Comparison of ENCODE assay signal across 1 cellular context in genomic region chr2:74507145-74507925, GRCh38.
A peak's percentile ranks its signal among the peaks of the same experiment; 100 is the strongest.
TF ChIP-seq lines count a peak whose summit lies in the region.

PCGF1 (minus strand) TSS chr2:74507695; CDS start chr2:74507668, 27 bp downstream.

TF ChIP-seq in HepG2, 621 proteins besides CTCF, POLR2A, EP300 and RAD21 (continued from another document):
- TF ChIP-seq, protein P1, sequence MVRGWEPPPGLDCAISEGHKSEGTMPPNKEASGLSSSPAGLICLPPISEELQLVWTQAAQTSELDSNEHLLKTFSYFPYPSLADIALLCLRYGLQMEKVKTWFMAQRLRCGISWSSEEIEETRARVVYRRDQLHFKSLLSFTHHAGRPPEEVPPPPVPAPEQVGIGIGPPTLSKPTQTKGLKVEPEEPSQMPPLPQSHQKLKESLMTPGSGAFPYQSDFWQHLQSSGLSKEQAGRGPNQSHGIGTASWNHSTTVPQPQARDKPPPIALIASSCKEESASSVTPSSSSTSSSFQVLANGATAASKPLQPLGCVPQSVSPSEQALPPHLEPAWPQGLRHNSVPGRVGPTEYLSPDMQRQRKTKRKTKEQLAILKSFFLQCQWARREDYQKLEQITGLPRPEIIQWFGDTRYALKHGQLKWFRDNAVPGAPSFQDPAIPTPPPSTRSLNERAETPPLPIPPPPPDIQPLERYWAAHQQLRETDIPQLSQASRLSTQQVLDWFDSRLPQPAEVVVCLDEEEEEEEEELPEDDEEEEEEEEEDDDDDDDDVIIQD (CRISPR knock-in tag; IDR thresholded peaks at IDR 0.05; ENCODE audit: low read depth): peak; percentile 69; the same call in 1 of the 2 replicates
- TF ChIP-seq ZKSCAN1 (IDR thresholded peaks at IDR 0.05; ENCODE audit: low read length): 0 out of 2 replicates have a peak, but pooled peaks have one; percentile 11
- peak; percentile 86; the same call in 1 of the 2 replicates for TF ChIP-seq ZC3H4 (CRISPR knock-in tag; IDR thresholded peaks at IDR 0.05; ENCODE audit: borderline replicate concordance)
- TF ChIP-seq CHCHD3 (CRISPR knock-in tag; IDR thresholded peaks at IDR 0.05): peak; percentile 61
- TF ChIP-seq ZNF326 (CRISPR knock-in tag; IDR thresholded peaks at IDR 0.05; ENCODE audit: borderline replicate concordance): peak; percentile 92; the same call in 1 of the 2 replicates
- TF ChIP-seq ZMYM3 (CRISPR knock-in tag; IDR thresholded peaks at IDR 0.05): peak; percentile 37; the same call in 1 of the 2 replicates
- TF ChIP-seq ZNF768 (CRISPR knock-in tag; IDR thresholded peaks at IDR 0.05): peak; percentile 80
- no peak for TF ChIP-seq U2AF1 (optimal IDR thresholded peaks at IDR 0.05; ENCODE audit: low read depth, low read length)
- TF ChIP-seq KLF9 (CRISPR knock-in tag; IDR thresholded peaks at IDR 0.05; ENCODE audit: low read depth): no peak
- peak; percentile 55; the same call in 1 of the 2 replicates for TF ChIP-seq ZNF615 (CRISPR knock-in tag; IDR thresholded peaks at IDR 0.05; ENCODE audit: borderline replicate concordance)
- peak; percentile 96 for TF ChIP-seq HOXA3 (CRISPR knock-in tag; IDR thresholded peaks at IDR 0.05)
- TF ChIP-seq ZNF619 (CRISPR knock-in tag; IDR thresholded peaks at IDR 0.05): no peak
- TF ChIP-seq ONECUT2 (CRISPR knock-in tag; IDR thresholded peaks at IDR 0.05): no peak
- TF ChIP-seq PRDM4 (CRISPR knock-in tag; IDR thresholded peaks at IDR 0.05; ENCODE audit: borderline replicate concordance): no peak
- TF ChIP-seq, protein P2, sequence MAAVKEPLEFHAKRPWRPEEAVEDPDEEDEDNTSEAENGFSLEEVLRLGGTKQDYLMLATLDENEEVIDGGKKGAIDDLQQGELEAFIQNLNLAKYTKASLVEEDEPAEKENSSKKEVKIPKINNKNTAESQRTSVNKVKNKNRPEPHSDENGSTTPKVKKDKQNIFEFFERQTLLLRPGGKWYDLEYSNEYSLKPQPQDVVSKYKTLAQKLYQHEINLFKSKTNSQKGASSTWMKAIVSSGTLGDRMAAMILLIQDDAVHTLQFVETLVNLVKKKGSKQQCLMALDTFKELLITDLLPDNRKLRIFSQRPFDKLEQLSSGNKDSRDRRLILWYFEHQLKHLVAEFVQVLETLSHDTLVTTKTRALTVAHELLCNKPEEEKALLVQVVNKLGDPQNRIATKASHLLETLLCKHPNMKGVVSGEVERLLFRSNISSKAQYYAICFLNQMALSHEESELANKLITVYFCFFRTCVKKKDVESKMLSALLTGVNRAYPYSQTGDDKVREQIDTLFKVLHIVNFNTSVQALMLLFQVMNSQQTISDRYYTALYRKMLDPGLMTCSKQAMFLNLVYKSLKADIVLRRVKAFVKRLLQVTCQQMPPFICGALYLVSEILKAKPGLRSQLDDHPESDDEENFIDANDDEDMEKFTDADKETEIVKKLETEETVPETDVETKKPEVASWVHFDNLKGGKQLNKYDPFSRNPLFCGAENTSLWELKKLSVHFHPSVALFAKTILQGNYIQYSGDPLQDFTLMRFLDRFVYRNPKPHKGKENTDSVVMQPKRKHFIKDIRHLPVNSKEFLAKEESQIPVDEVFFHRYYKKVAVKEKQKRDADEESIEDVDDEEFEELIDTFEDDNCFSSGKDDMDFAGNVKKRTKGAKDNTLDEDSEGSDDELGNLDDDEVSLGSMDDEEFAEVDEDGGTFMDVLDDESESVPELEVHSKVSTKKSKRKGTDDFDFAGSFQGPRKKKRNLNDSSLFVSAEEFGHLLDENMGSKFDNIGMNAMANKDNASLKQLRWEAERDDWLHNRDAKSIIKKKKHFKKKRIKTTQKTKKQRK (IDR thresholded peaks at IDR 0.05; ENCODE audit: low read length): no peak
- TF ChIP-seq TEF (CRISPR knock-in tag; IDR thresholded peaks at IDR 0.05): no peak
- TF ChIP-seq, protein P3, sequence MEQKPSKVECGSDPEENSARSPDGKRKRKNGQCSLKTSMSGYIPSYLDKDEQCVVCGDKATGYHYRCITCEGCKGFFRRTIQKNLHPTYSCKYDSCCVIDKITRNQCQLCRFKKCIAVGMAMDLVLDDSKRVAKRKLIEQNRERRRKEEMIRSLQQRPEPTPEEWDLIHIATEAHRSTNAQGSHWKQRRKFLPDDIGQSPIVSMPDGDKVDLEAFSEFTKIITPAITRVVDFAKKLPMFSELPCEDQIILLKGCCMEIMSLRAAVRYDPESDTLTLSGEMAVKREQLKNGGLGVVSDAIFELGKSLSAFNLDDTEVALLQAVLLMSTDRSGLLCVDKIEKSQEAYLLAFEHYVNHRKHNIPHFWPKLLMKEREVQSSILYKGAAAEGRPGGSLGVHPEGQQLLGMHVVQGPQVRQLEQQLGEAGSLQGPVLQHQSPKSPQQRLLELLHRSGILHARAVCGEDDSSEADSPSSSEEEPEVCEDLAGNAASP (CRISPR knock-in tag; IDR thresholded peaks at IDR 0.05; ENCODE audit: borderline replicate concordance): peak; percentile 97
- TF ChIP-seq ZBTB38 (CRISPR knock-in tag; IDR thresholded peaks at IDR 0.05): peak; percentile 89
- TF ChIP-seq, protein P4, sequence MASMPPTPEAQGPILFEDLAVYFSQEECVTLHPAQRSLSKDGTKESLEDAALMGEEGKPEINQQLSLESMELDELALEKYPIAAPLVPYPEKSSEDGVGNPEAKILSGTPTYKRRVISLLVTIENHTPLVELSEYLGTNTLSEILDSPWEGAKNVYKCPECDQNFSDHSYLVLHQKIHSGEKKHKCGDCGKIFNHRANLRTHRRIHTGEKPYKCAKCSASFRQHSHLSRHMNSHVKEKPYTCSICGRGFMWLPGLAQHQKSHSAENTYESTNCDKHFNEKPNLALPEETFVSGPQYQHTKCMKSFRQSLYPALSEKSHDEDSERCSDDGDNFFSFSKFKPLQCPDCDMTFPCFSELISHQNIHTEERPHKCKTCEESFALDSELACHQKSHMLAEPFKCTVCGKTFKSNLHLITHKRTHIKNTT (CRISPR knock-in tag; IDR thresholded peaks at IDR 0.05): no peak
- TF ChIP-seq MTERF4 (CRISPR knock-in tag; IDR thresholded peaks at IDR 0.05): peak; percentile 98
- TF ChIP-seq YEATS2 (CRISPR knock-in tag; IDR thresholded peaks at IDR 0.05; ENCODE audit: borderline replicate concordance): peak; percentile 88; the same call in 1 of the 2 replicates
- no peak for TF ChIP-seq NFIC (IDR thresholded peaks at IDR 0.05; ENCODE audit: low read length)
- no peak for TF ChIP-seq SYNCRIP (IDR thresholded peaks at IDR 0.05; ENCODE audit: insufficient read depth, low read depth, low read length)
- TF ChIP-seq SCMH1 (CRISPR knock-in tag; IDR thresholded peaks at IDR 0.05; ENCODE audit: borderline replicate concordance): no peak
- TF ChIP-seq ZNF230 (CRISPR knock-in tag; IDR thresholded peaks at IDR 0.05): peak; percentile 93; the same call in 1 of the 2 replicates
- no peak for TF ChIP-seq ZXDC (CRISPR knock-in tag; IDR thresholded peaks at IDR 0.05)
- TF ChIP-seq TOPORS (CRISPR knock-in tag; IDR thresholded peaks at IDR 0.05): no peak
- TF ChIP-seq ZFP37 (CRISPR knock-in tag; IDR thresholded peaks at IDR 0.05; ENCODE audit: borderline replicate concordance): peak; percentile 59
- TF ChIP-seq ZFX (CRISPR knock-in tag; IDR thresholded peaks at IDR 0.05; ENCODE audit: low read depth): no peak; the same call in 1 of the 2 replicates
- 0 out of 4 replicates have a peak, but pooled peaks of 1 of the 2 experiments have one; percentile 6 for TF ChIP-seq NR2F1 (CRISPR knock-in tag; IDR thresholded peaks at IDR 0.05)
- TF ChIP-seq TIGD3 (CRISPR knock-in tag; IDR thresholded peaks at IDR 0.05; ENCODE audit: borderline replicate concordance): peak; percentile 21; the same call in 1 of the 2 replicates
- TF ChIP-seq ZNF496 (CRISPR knock-in tag; IDR thresholded peaks at IDR 0.05; ENCODE audit: insufficient replicate concordance): no peak
- TF ChIP-seq ZNF775 (CRISPR knock-in tag; IDR thresholded peaks at IDR 0.05; ENCODE audit: borderline replicate concordance): peak; percentile 1; the same call in 1 of the 2 replicates
- TF ChIP-seq SRSF1 (optimal IDR thresholded peaks at IDR 0.05; ENCODE audit: low read depth, low read length): peak; percentile 28
- no peak for TF ChIP-seq TEAD2 (CRISPR knock-in tag; IDR thresholded peaks at IDR 0.05)
- no peak for TF ChIP-seq KAT2B (IDR thresholded peaks at IDR 0.05; ENCODE audit: borderline replicate concordance, low read depth, low read length)
- TF ChIP-seq ARHGAP35 (CRISPR knock-in tag; IDR thresholded peaks at IDR 0.05; ENCODE audit: borderline replicate concordance): peak; percentile 94
- TF ChIP-seq SRF (IDR thresholded peaks at IDR 0.05; ENCODE audit: low read depth, low read length): peak; percentile 38; the same call in 1 of the 2 replicates
- TF ChIP-seq ZNF567 (CRISPR knock-in tag; IDR thresholded peaks at IDR 0.05; ENCODE audit: borderline replicate concordance): peak; percentile 81; the same call in 1 of the 2 replicates
- TF ChIP-seq BCL3 (CRISPR knock-in tag; IDR thresholded peaks at IDR 0.05): peak; percentile 89
- TF ChIP-seq KDM3A (CRISPR knock-in tag; IDR thresholded peaks at IDR 0.05; ENCODE audit: low read depth): no peak; the same call in 1 of the 2 replicates
- TF ChIP-seq KLF11 (CRISPR knock-in tag; IDR thresholded peaks at IDR 0.05): 0 out of 2 replicates have a peak, but pooled peaks have one; percentile 65
- peak; percentile 78; the same call in 1 of the 2 replicates for TF ChIP-seq PCBP1 (IDR thresholded peaks at IDR 0.05; ENCODE audit: borderline replicate concordance, low read depth, low read length)
- 0 out of 2 replicates have a peak, but pooled peaks have one; percentile 79 for TF ChIP-seq ZNF616 (CRISPR knock-in tag; IDR thresholded peaks at IDR 0.05; ENCODE audit: low read depth)
- TF ChIP-seq CENPBD1 (CRISPR knock-in tag; IDR thresholded peaks at IDR 0.05; ENCODE audit: borderline replicate concordance, low read depth): no peak; the same call in 1 of the 2 replicates
